15 cellular contexts compared by ENCODE assay signal in the genomic region with DNA sequence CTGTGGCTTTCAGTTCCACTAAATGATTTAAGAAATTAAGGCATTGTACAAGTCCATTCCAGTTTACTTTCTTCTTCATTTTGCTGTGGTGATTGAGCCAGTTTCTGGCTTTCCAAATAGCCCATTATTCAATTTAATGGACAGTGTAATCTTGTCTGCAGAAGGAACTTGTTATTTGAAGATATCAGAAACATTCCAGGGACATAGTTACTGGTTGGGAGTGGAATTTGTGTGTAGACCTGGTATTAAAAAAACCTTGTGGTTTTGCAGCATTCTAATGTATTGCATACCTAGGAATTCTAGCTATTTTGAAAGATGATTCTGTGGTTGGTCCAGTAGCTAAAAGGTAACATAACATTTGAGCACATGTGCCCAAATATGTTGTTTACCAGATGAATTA.
DNase-seq lines count a peak whose midpoint lies in the region; ATAC-seq and TF ChIP-seq lines count a peak whose summit lies in the region.
"Had no signal": no experiment of that assay in that cellular context is flagged by ENCODE, and none has a peak within 500 bp of the region (broad histone marks: within the 10 kb centered on the region; RNA-seq: fewer than 3 reads in every experiment).

No MANE protein-coding gene starts in this region.

- H3K27me3 Mint-ChIP-seq in nephron (ENCODE audit: low read depth): peaks cover under 1% of the 10 kb centered on the region

- POLR2A ChIA-PET in BJ (lab: Charles Lee): no interaction called here

- CTCF ChIA-PET in BJ (lab: Yijun Ruan, JAX): interaction anchor here (1.0 to 1.6 kb wide), 2 partner anchors 70 to 400 kb away, joined by 3 to 7 read pairs; no protein-coding TSS in a partner anchor

- no peak overlapping the region for H3K4me3 Mint-ChIP-seq in nephron
- H3K4me3 Mint-ChIP-seq: neural progenitor cell; stimulated activated effector memory CD8-positive, alpha-beta T cell treated with anti-CD3 and anti-CD28 coated beads, Interleukin-12 subunit alpha, Interleukin-12 subunit beta, amount 100 ng/mL, for 72 hours had no signal

- DNase-seq in BJ (ENCODE audit: low read depth) (peak; percentile 93), LHCN-M2 (ENCODE audit: low read depth) (peak; percentile 69), choroid plexus epithelial cell (ENCODE audit: low read depth) (peak; percentile 95), substantia nigra (lab: John Stamatoyannopoulos, UW) (no peak), NCI-H69 (lab: John Stamatoyannopoulos, UW) (no peak)
- no peak for DNase-seq in stimulated activated CD4-positive, alpha-beta T cell treated with anti-CD3 and anti-CD28 coated beads, Interleukin-4, amount 100 ng/mL, for 24 hours
- DNase-seq: activated gamma-delta T cell, KBM-7, left ventricle myocardium inferior, NCI-H2171 had no signal

- H3K36me3 Mint-ChIP-seq in nephron (ENCODE audit: low read depth): peaks cover 8% of the 10 kb centered on the region
- H3K36me3 Mint-ChIP-seq: stimulated activated effector memory CD8-positive, alpha-beta T cell treated with anti-CD3 and anti-CD28 coated beads, Interleukin-12 subunit alpha, Interleukin-12 subunit beta, amount 100 ng/mL, for 72 hours had no signal

- H3K4me3 ChIP-seq in BJ (ENCODE audit: low read depth, low read length) (no peak overlapping the region), choroid plexus epithelial cell (ENCODE audit: low read depth, low read length) (no peak overlapping the region)
- H3K4me3 ChIP-seq: coronary artery, left ventricle myocardium inferior, neural progenitor cell had no signal

- no peaks in the 10 kb centered on the region for H3K27me3 ChIP-seq in BJ (ENCODE audit: control insufficient read depth, insufficient read depth, low read length)
- H3K27me3 ChIP-seq: neural progenitor cell had no signal

- TF ChIP-seq CTCF in BJ (IDR thresholded peaks at IDR 0.05; ENCODE audit: insufficient read depth, low read depth, low read length) (no peak), choroid plexus epithelial cell (conservative IDR thresholded peaks at IDR 0.05; ENCODE audit: low read depth, low read length) (no peak), nephron (IDR thresholded peaks at IDR 0.05; ENCODE audit: unreplicated experiment in 3 of 3) (no peak)

- ATAC-seq in HG02678 (IDR thresholded peaks at IDR 0.05; ENCODE audit: unreplicated experiment): no peak
- ATAC-seq: stimulated activated effector memory CD8-positive, alpha-beta T cell treated with anti-CD3 and anti-CD28 coated beads, Interleukin-12 subunit alpha, Interleukin-12 subunit beta, amount 100 ng/mL, for 72 hours had no signal

- no peaks in the 10 kb centered on the region for H3K36me3 ChIP-seq in BJ (ENCODE audit: control insufficient read depth, insufficient read depth, low read length)
- H3K36me3 ChIP-seq: left ventricle myocardium inferior, neural progenitor cell had no signal

- peak overlapping the region in 2 of 3 experiments; percentile 42 to 68 for H3K27ac Mint-ChIP-seq in nephron
- H3K27ac Mint-ChIP-seq: neural progenitor cell; stimulated activated effector memory CD8-positive, alpha-beta T cell treated with anti-CD3 and anti-CD28 coated beads, Interleukin-12 subunit alpha, Interleukin-12 subunit beta, amount 100 ng/mL, for 72 hours had no signal

- H3K27ac ChIP-seq in substantia nigra (ENCODE audit: low read depth, low read length, poor library complexity, severe bottlenecking): no peak overlapping the region
- H3K27ac ChIP-seq: coronary artery, left ventricle myocardium inferior, neural progenitor cell had no signal

- H3K4me1 Mint-ChIP-seq in nephron: peaks cover 20% of the 10 kb centered on the region

- no peaks in the 10 kb centered on the region for H3K9me3 Mint-ChIP-seq in nephron

Comparison
In these comparisons a context has a peak if more than half of its experiments do, and no peak if none do; other contexts are left out.
1. DNase-seq: peak in BJ (single experiment), LHCN-M2 (single experiment) and choroid plexus epithelial cell (single experiment); none in stimulated activated CD4-positive, alpha-beta T cell treated with anti-CD3 and anti-CD28 coated beads, Interleukin-4, amount 100 ng/mL, for 24 hours (single experiment), substantia nigra (0 of 49) and NCI-H69 (single experiment).